In genomic region chr13:50893211-50893852, GRCh38 we compare ENCODE assay signal across 9 cellular contexts. TPM values are rescaled to one million over a fixed set of nuclear protein-coding genes. Genes with fewer than 3 reads are reported as not detected.
DNase-seq lines count a peak whose midpoint lies in the region; ATAC-seq, FAIRE-seq and TF ChIP-seq lines count a peak whose summit lies in the region.
"Had no signal": no experiment of that assay in that cellular context is flagged by ENCODE, and none has a peak within 500 bp of the region (broad histone marks: within the 10 kb centered on the region; RNA-seq: fewer than 3 reads in every experiment).

No MANE protein-coding gene starts in this region.

- no peaks in the 10 kb centered on the region for H3K4me1 ChIP-seq in adipocyte (ENCODE audit: control insufficient read depth, insufficient read depth, low read length)
- H3K4me1 ChIP-seq in small intestine (ENCODE audit: control insufficient read depth in 2 of 2, insufficient read depth in 1 of 2, low read depth in 1 of 2, low read length in 1 of 2) = no peaks in the 10 kb centered on the region
- H3K4me1 ChIP-seq in sigmoid colon = no peaks in the 10 kb centered on the region

- H3K27me3 ChIP-seq in adipocyte (replicated peaks; ENCODE audit: control insufficient read depth, insufficient read depth, low read length) (no peaks in the 10 kb centered on the region), small intestine (ENCODE audit: control insufficient read depth in 2 of 2, insufficient read depth in 2 of 2, low read length in 2 of 2) (no peaks in the 10 kb centered on the region), sigmoid colon (no peaks in the 10 kb centered on the region)

- H3K36me3 ChIP-seq in KOPT-K1 (ENCODE audit: insufficient read depth, low read length) (no peaks in the 10 kb centered on the region), adipocyte (ENCODE audit: control insufficient read depth, insufficient read depth, low read length, severe bottlenecking) (no peaks in the 10 kb centered on the region), small intestine (ENCODE audit: control insufficient read depth in 2 of 2, insufficient read depth in 2 of 2, low read length in 2 of 2) (no peaks in the 10 kb centered on the region), sigmoid colon (no peaks in the 10 kb centered on the region)

- DNase-seq in adipocyte (ENCODE audit: low read depth) (peak; percentile 63), small intestine (peak; percentile 33), urothelium cell line (ENCODE audit: low spot score) (no peak), GM19240 (ENCODE audit: insufficient read length, low spot score) (no peak), sigmoid colon (no peak)

- FAIRE-seq in small intestine (lab: Jason Lieb, UNC) (no peak), urothelium cell line (lab: Jason Lieb, UNC) (no peak)

- H3K27ac ChIP-seq in KOPT-K1 (ENCODE audit: low read depth, low read length, poor library complexity, severe bottlenecking) (peak overlapping the region; percentile 100), small intestine (ENCODE audit: low read depth in 1 of 2, low read length in 1 of 2) (peak overlapping the region; percentile 59 to 63), sigmoid colon (peak overlapping the region in 2 of 4 donors; percentile 8 to 47)

- no peak overlapping the region for H3K9ac ChIP-seq in adipocyte (ENCODE audit: low read length)

- H3K4me3 ChIP-seq in adipocyte (ENCODE audit: low read length) = no peak overlapping the region
- H3K4me3 ChIP-seq in small intestine (ENCODE audit: low read depth in 1 of 2, low read length in 2 of 2) = no peak overlapping the region
- H3K4me3 ChIP-seq in sigmoid colon = no peak overlapping the region

- no peak for TF ChIP-seq CTCF in sigmoid colon (IDR thresholded peaks at IDR 0.05)

- no peak for TF ChIP-seq EP300 in sigmoid colon (IDR thresholded peaks at IDR 0.05)

- WGBS in small intestine, 3 donors = 43 to 73% (median 43%) methylated on average over 4 of the region's 4 CpGs
- WGBS in sigmoid colon, 2 donors = 33 to 73% methylated on average over 4 of the region's 4 CpGs

- intact Hi-C loops in sigmoid colon (cut with DNase I) = no loop called here

- H3K9me3 ChIP-seq in KOPT-K1 (ENCODE audit: insufficient read depth, low read length, poor library complexity, severe bottlenecking) = no peaks in the 10 kb centered on the region
- no peaks in the 10 kb centered on the region for H3K9me3 ChIP-seq in adipocyte (ENCODE audit: control insufficient read depth, low read length)
- H3K9me3 ChIP-seq in small intestine (ENCODE audit: control insufficient read depth, low read depth) = no peaks in the 10 kb centered on the region
- no peaks in the 10 kb centered on the region for H3K9me3 ChIP-seq in sigmoid colon

- ATAC-seq in GM18499 (IDR thresholded peaks at IDR 0.05; ENCODE audit: insufficient read depth, unreplicated experiment) (peak; percentile 80), GM21737 (IDR thresholded peaks at IDR 0.05; ENCODE audit: unreplicated experiment) (peak; percentile 80)

- TF ChIP-seq POLR2A in sigmoid colon (IDR thresholded peaks at IDR 0.05) = no peak

RNA-seq across cellular contexts. Expression of gene RNASEH2B, which starts 16.3 kb away (rescaled TPM):
- polyA plus RNA-seq in small intestine (10 to 100 TPM; 19.7 to 40.1 (median 27.6) TPM), sigmoid colon (10 to 100 TPM; 32.6 to 41.1 (median 34.8) TPM)
- total RNA-seq in sigmoid colon = 100 to 1,000 TPM in 2 of 4 donors, 10 to 100 TPM in 2; 33.9 to 108 (median 85.5) TPM

RNA-seq across cellular contexts. Expression of gene DLEU7, which starts 49.8 kb away (rescaled TPM):
- polyA plus RNA-seq in small intestine (under 1 TPM in 2 of 3 donors, not detected in 1; 0.18 to 0.27 TPM), sigmoid colon (under 1 TPM in 1 of 3 donors, not detected in 2; 0.10 TPM)
- total RNA-seq in sigmoid colon = 1 to 10 TPM in 1 of 4 donors, under 1 TPM in 2, not detected in 1; 0.41 to 1.1 (median 0.82) TPM
- total RNA-seq: SK-MEL-5 had no signal

Comparison
In these comparisons a context has a peak if more than half of its experiments do, and no peak if none do; other contexts are left out.
1. DNase-seq: peak in adipocyte (single experiment) and small intestine (single experiment); none in urothelium cell line (single experiment), GM19240 (single experiment) and sigmoid colon (single experiment).